16 cellular contexts compared by ENCODE assay signal in genomic region chr5:35415305-35415704, GRCh38.
DNase-seq lines count a peak whose midpoint lies in the region; ATAC-seq and TF ChIP-seq lines count a peak whose summit lies in the region.
"Had no signal": no experiment of that assay in that cellular context is flagged by ENCODE, and none has a peak within 500 bp of the region (broad histone marks: within the 10 kb centered on the region; RNA-seq: fewer than 3 reads in every experiment).

No MANE protein-coding gene starts in this region.

- H3K9me3 ChIP-seq in A673 (ENCODE audit: low read depth, low read length, poor library complexity, severe bottlenecking): no peaks in the 10 kb centered on the region

- CTCF ChIA-PET in A673 (lab: Charles Lee): no interaction called here

- H3K27me3 Mint-ChIP-seq in activated T-cell treated with anti-CD3 and anti-CD28 coated beads, Interleukin-2, amount 50 U/mL, for 24 hours: peaks cover 6% of the 10 kb centered on the region
- H3K27me3 Mint-ChIP-seq: B cell had no signal

- ATAC-seq in foreskin keratinocyte: peak; percentile 75
- ATAC-seq: GM12878, GM23338 had no signal

- H3K27ac ChIP-seq in A673 (ENCODE audit: low read depth, low read length, poor library complexity, severe bottlenecking): no peak overlapping the region
- no peak overlapping the region for H3K27ac ChIP-seq in foreskin keratinocyte

- no peak overlapping the region for H3K4me3 Mint-ChIP-seq in activated T-cell treated with anti-CD3 and anti-CD28 coated beads, Interleukin-2, amount 50 U/mL, for 24 hours
- H3K4me3 Mint-ChIP-seq: B cell; CD4-positive, alpha-beta memory T cell; GM23338 had no signal

- no TSS peak for BruUV-seq in A673 (replicated peaks; lab: Mats Ljungman, UMichigan)

- H3K36me3 ChIP-seq in A673 (ENCODE audit: insufficient read depth, low read length, poor library complexity, severe bottlenecking): no peaks in the 10 kb centered on the region

- H3K4me1 Mint-ChIP-seq in activated T-cell treated with anti-CD3 and anti-CD28 coated beads, Interleukin-2, amount 50 U/mL, for 24 hours (ENCODE audit: low read depth): no peaks in the 10 kb centered on the region
- H3K4me1 Mint-ChIP-seq: B cell; CD4-positive, alpha-beta memory T cell; GM23338 had no signal

- no peaks in the 10 kb centered on the region for H3K27me3 ChIP-seq in A673 (replicated peaks; ENCODE audit: insufficient read depth, low read depth, low read length, poor library complexity)
- H3K27me3 ChIP-seq in foreskin keratinocyte: no peaks in the 10 kb centered on the region

- POLR2A ChIA-PET in A673 (lab: Charles Lee; ENCODE audit: low non-redundant PET): no interaction called here

- H3K27ac Mint-ChIP-seq in activated T-cell treated with anti-CD3 and anti-CD28 coated beads, Interleukin-2, amount 50 U/mL, for 24 hours: no peak overlapping the region
- H3K27ac Mint-ChIP-seq: B cell; CD4-positive, alpha-beta memory T cell; GM23338 had no signal

- peaks cover 2% of the 10 kb centered on the region for H3K9me3 Mint-ChIP-seq in activated T-cell treated with anti-CD3 and anti-CD28 coated beads, Interleukin-2, amount 50 U/mL, for 24 hours
- H3K9me3 Mint-ChIP-seq: GM23338 had no signal

- no peak for TF ChIP-seq CTCF in A673 (conservative IDR thresholded peaks at IDR 0.05; ENCODE audit: low read depth, low read length)
- no peak for TF ChIP-seq CTCF in epithelial cell of esophagus (IDR thresholded peaks at IDR 0.05; ENCODE audit: insufficient read depth, low read depth, low read length, missing control alignments)
- no peak for TF ChIP-seq CTCF in foreskin keratinocyte (conservative IDR thresholded peaks at IDR 0.05)

- DNase-seq in A673 (ENCODE audit: low spot score): peak; percentile 17
- DNase-seq in NCI-H524 treated with DMSO at 0.1 percent for 48 hours (lab: John Stamatoyannopoulos, UW): peak; percentile 26
- DNase-seq in epithelial cell of esophagus (ENCODE audit: low read depth): peak; percentile 20
- DNase-seq in foreskin keratinocyte: peak in 1 of 2 donors; percentile 21
- no peak for DNase-seq in NCI-H526 (lab: John Stamatoyannopoulos, UW)
- DNase-seq in activated T-cell treated with anti-CD3 and anti-CD28 coated beads, Interleukin-2, amount 50 U/mL, for 24 hours: no peak
- DNase-seq in islet precursor cell: no peak
- DNase-seq: 8988T; ACHN; C1 segment of cervical spinal cord; CD4-positive, alpha-beta memory T cell; DMS79; H7 had no signal

- H3K4me3 ChIP-seq in A673 (ENCODE audit: low read depth, low read length, poor library complexity, severe bottlenecking) (no peak overlapping the region), epithelial cell of esophagus (ENCODE audit: low read length) (no peak overlapping the region)
- H3K4me3 ChIP-seq: GM12878, GM23338 had no signal

- intact Hi-C loops in A673 (cut with micrococcal nuclease; ENCODE audit: unreplicated experiment): no loop called here

- H3K4me1 ChIP-seq in A673 (ENCODE audit: insufficient read depth, low read length, poor library complexity, severe bottlenecking): no peaks in the 10 kb centered on the region
- peaks cover 3% of the 10 kb centered on the region for H3K4me1 ChIP-seq in foreskin keratinocyte

- no peaks in the 10 kb centered on the region for H3K36me3 Mint-ChIP-seq in activated T-cell treated with anti-CD3 and anti-CD28 coated beads, Interleukin-2, amount 50 U/mL, for 24 hours (ENCODE audit: low read depth)
- H3K36me3 Mint-ChIP-seq: CD4-positive, alpha-beta memory T cell had no signal

Comparison
In these comparisons a context has a peak if more than half of its experiments do, and no peak if none do; other contexts are left out.
1. DNase-seq: peak in A673 (single experiment), NCI-H524 treated with DMSO at 0.1 percent for 48 hours (single experiment) and epithelial cell of esophagus (single experiment); none in NCI-H526 (0 of 2), activated T-cell treated with anti-CD3 and anti-CD28 coated beads, Interleukin-2, amount 50 U/mL, for 24 hours (single experiment) and islet precursor cell (single experiment).